ENCODE assay signal across 8 cellular contexts in the genomic region with DNA sequence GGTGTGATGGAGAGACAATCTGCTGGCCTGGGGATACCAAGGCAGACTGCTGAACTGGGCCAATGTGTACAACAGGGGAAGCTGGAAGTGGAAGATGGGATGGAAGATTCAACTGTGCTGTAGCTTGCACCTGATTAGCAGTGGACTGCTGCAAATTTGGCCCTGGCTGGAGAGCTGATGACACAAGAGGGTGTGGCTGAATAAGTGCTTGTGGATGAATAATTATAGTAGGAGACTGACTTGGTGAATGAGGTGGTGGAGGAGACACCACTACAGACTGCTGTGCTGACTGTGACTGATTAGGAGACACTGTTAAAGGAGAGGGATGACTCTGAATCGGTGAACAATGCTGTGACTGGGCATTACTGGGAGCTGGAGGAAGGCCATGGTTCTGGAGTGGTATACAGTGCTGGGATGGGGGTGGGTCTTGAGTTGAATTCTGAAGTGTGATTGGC. TPM values are rescaled to one million over a fixed set of nuclear protein-coding genes. Genes with fewer than 3 reads are reported as not detected.
A peak's percentile ranks its signal among the peaks of the same experiment; 100 is the strongest.
DNase-seq lines count a peak whose midpoint lies in the region; ATAC-seq lines count a peak whose summit lies in the region.

No MANE protein-coding gene starts in this region.

- no peaks in the 10 kb centered on the region for H3K27me3 ChIP-seq in mesendoderm (ENCODE audit: insufficient read depth, low read length, poor library complexity)

- H3K18ac ChIP-seq in mesendoderm (ENCODE audit: low read length) = no peak overlapping the region

- ATAC-seq in GM19452 (IDR thresholded peaks at IDR 0.05; ENCODE audit: unreplicated experiment) = peak; percentile 42
- peak; percentile 62 for ATAC-seq in HG03354 (IDR thresholded peaks at IDR 0.05; ENCODE audit: poor library complexity, severe bottlenecking, unreplicated experiment)

- no peak overlapping the region for H3K56ac ChIP-seq in mesendoderm (ENCODE audit: low read length)

- no peak overlapping the region for H3K27ac ChIP-seq in mesendoderm (ENCODE audit: low read depth, low read length)

- H3K27ac Mint-ChIP-seq in T-helper 2 cell treated with Interferon-gamma antibody and Interleukin-4, amounts not matched to agents 5 μg/mL and 100 μg/mL, for 36 hours = peak overlapping the region; percentile 67

- H3K23ac ChIP-seq in mesendoderm (ENCODE audit: low read length) = no peak overlapping the region

- no peak overlapping the region for H4K8ac ChIP-seq in mesendoderm (ENCODE audit: low read depth, low read length)

- H3K79me1 ChIP-seq in mesendoderm (ENCODE audit: low read length) = no peaks in the 10 kb centered on the region

- H3K4me1 ChIP-seq in mesendoderm (ENCODE audit: control insufficient read depth, low read depth, low read length) = no peaks in the 10 kb centered on the region

- no peaks in the 10 kb centered on the region for H3K79me2 ChIP-seq in mesendoderm (ENCODE audit: control insufficient read depth, insufficient read depth, low read length)

- peak; percentile 38 for DNase-seq in EL
- DNase-seq in T-helper 2 cell treated with Interferon-gamma antibody and Interleukin-4, amounts not matched to agents 5 μg/mL and 100 μg/mL, for 36 hours (ENCODE audit: low spot score) = no peak
- DNase-seq in mesendoderm = peak; percentile 44
- no peak for DNase-seq in ACHN
- DNase-seq in KG1 (lab: John Stamatoyannopoulos, UW) = no peak
- no peak for DNase-seq in activated CD8-positive, alpha-beta memory T cell treated with anti-CD3 and anti-CD28 coated beads for 24 hours

- no peaks in the 10 kb centered on the region for H3K27me3 Mint-ChIP-seq in T-helper 2 cell treated with Interferon-gamma antibody and Interleukin-4, amounts not matched to agents 5 μg/mL and 100 μg/mL, for 36 hours (ENCODE audit: low read depth)

- no peak overlapping the region for H2BK120ac ChIP-seq in mesendoderm (ENCODE audit: low read depth, low read length)

- peaks cover 9% of the 10 kb centered on the region for H3K9me3 Mint-ChIP-seq in T-helper 2 cell treated with Interferon-gamma antibody and Interleukin-4, amounts not matched to agents 5 μg/mL and 100 μg/mL, for 36 hours

- H3K4ac ChIP-seq in mesendoderm (ENCODE audit: low read depth, low read length) = no peak overlapping the region

- H3K4me3 Mint-ChIP-seq in T-helper 2 cell treated with Interferon-gamma antibody and Interleukin-4, amounts not matched to agents 5 μg/mL and 100 μg/mL, for 36 hours = peak overlapping the region; percentile 71

- peaks cover 18% of the 10 kb centered on the region for H3K4me1 Mint-ChIP-seq in T-helper 2 cell treated with Interferon-gamma antibody and Interleukin-4, amounts not matched to agents 5 μg/mL and 100 μg/mL, for 36 hours (ENCODE audit: low read depth)

- H3K9ac ChIP-seq in mesendoderm (ENCODE audit: low read length) = no peak overlapping the region

- no peak overlapping the region for H3K4me3 ChIP-seq in mesendoderm (ENCODE audit: low read length)

- H3K36me3 ChIP-seq in mesendoderm (ENCODE audit: control insufficient read depth, insufficient read depth, low read length) = peaks cover 6% of the 10 kb centered on the region

- in situ Hi-C loops in ACHN (cut with HindIII; ENCODE audit: low pct_ligation_motif_present, low pct_unique_long_range_greater_than_20kb, low sequenced_read_pairs) = no loop called here

- H2BK15ac ChIP-seq in mesendoderm (replicated peaks; ENCODE audit: low read depth) = no peak overlapping the region

- no peak overlapping the region for H2BK5ac ChIP-seq in mesendoderm (ENCODE audit: low read length)

- no peak overlapping the region for H3K4me2 ChIP-seq in mesendoderm (ENCODE audit: low read length)

- H4K5ac ChIP-seq in mesendoderm (ENCODE audit: low read length) = no peak overlapping the region

- no peak overlapping the region for H2AK5ac ChIP-seq in mesendoderm (ENCODE audit: low read length)

- no CpG with 5 or more reads among the region's 1 CpG for WGBS in mesendoderm (ENCODE audit: extremely low coverage, insufficient coverage, low lambda C conversion rate)

- H3K36me3 Mint-ChIP-seq in T-helper 2 cell treated with Interferon-gamma antibody and Interleukin-4, amounts not matched to agents 5 μg/mL and 100 μg/mL, for 36 hours (ENCODE audit: low read depth) = peaks cover 51% of the 10 kb centered on the region

RNA-seq across cellular contexts. Expression of gene PHC3, which starts 52.5 kb away (rescaled TPM):
- 23.5 TPM for polyA plus RNA-seq in mesendoderm (2013, experiment 1 of 2)
- polyA plus RNA-seq in mesendoderm (2013, experiment 2 of 2) = 22.9 TPM

Comparison
In these comparisons a context has a peak if more than half of its experiments do, and no peak if none do; other contexts are left out.
1. DNase-seq: peak in EL (single experiment) and mesendoderm (single experiment); none in T-helper 2 cell treated with Interferon-gamma antibody and Interleukin-4, amounts not matched to agents 5 μg/mL and 100 μg/mL, for 36 hours (single experiment), ACHN (single experiment), KG1 (single experiment) and activated CD8-positive, alpha-beta memory T cell treated with anti-CD3 and anti-CD28 coated beads for 24 hours (single experiment).